20 cellular contexts compared by ENCODE assay signal in the genomic region with DNA sequence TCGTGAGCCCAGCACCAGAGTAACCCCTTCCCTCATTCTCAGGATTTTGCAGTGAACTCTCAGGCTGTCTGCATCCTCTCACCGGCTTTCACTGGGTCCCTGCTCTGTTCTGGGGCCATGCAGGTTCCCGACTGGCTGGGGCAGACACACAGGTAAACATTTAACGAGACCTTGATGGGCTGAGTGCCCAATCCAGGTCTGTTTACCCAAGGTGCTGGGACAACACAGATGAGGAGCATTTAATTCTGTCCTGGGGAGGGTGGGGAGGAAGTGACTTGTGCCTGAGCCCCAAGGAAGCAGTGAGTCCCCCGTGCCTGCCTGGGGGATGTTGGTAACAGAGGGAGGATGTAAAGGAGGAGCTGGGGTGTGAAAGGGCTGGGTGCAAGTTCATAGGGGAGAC. TPM values are rescaled to one million over a fixed set of nuclear protein-coding genes. Genes with fewer than 3 reads are reported as not detected.
DNase-seq lines count a peak whose midpoint lies in the region; ATAC-seq, FAIRE-seq and TF ChIP-seq lines count a peak whose summit lies in the region.
"Had no signal": no experiment of that assay in that cellular context is flagged by ENCODE, and none has a peak within 500 bp of the region (broad histone marks: within the 10 kb centered on the region; RNA-seq: fewer than 3 reads in every experiment).

No MANE protein-coding gene starts in this region.

- no peak for TF ChIP-seq CTCF in colonic mucosa (IDR thresholded peaks at IDR 0.05)

- H3K36me3 ChIP-seq in colonic mucosa (no peaks in the 10 kb centered on the region), small intestine (ENCODE audit: control insufficient read depth in 2 of 2, insufficient read depth in 2 of 2, low read length in 2 of 2) (no peaks in the 10 kb centered on the region)
- H3K36me3 ChIP-seq: tibial artery, WERI-Rb-1 had no signal

- intact Hi-C loops in colonic mucosa (cut with DNase I) = no loop called here

- WGBS in small intestine, 3 donors = 11 to 35% (median 21%) methylated on average over 5 of the region's 5 CpGs

- ATAC-seq in GM19452 (IDR thresholded peaks at IDR 0.05; ENCODE audit: unreplicated experiment) (no peak), HG02938 (IDR thresholded peaks at IDR 0.05; ENCODE audit: unreplicated experiment) (no peak)

- peaks cover 26% of the 10 kb centered on the region for H3K4me1 ChIP-seq in colonic mucosa
- peaks cover 0 to 2% of the 10 kb centered on the region in 2 donors for H3K4me1 ChIP-seq in small intestine (ENCODE audit: control insufficient read depth in 2 of 2, insufficient read depth in 1 of 2, low read depth in 1 of 2, low read length in 1 of 2)

- peaks cover 7% of the 10 kb centered on the region for H3K27me3 ChIP-seq in colonic mucosa
- no peaks in the 10 kb centered on the region for H3K27me3 ChIP-seq in small intestine (ENCODE audit: control insufficient read depth in 2 of 2, insufficient read depth in 2 of 2, low read length in 2 of 2)

- H3K27ac ChIP-seq in colonic mucosa (peak overlapping the region; percentile 55), small intestine (ENCODE audit: low read depth in 1 of 2, low read length in 1 of 2) (peak overlapping the region in 1 of 2 donors; percentile 14)
- H3K27ac ChIP-seq: tibial artery, WERI-Rb-1 had no signal

- no peaks in the 10 kb centered on the region for H3K9me3 ChIP-seq in colonic mucosa
- H3K9me3 ChIP-seq in small intestine (ENCODE audit: control insufficient read depth, low read depth) = no peaks in the 10 kb centered on the region
- H3K9me3 ChIP-seq: tibial artery had no signal

- no peak for FAIRE-seq in small intestine (lab: Jason Lieb, UNC)
- FAIRE-seq: frontal cortex had no signal

- H3K4me3 ChIP-seq in colonic mucosa (no peak overlapping the region), small intestine (ENCODE audit: low read depth in 1 of 2, low read length in 2 of 2) (no peak overlapping the region)
- H3K4me3 ChIP-seq: tibial artery had no signal

- peak overlapping the region in 1 of 2 donors; percentile 38 for H3K9ac ChIP-seq in colonic mucosa (ENCODE audit: low read depth in 2 of 2, low read length in 2 of 2)

- DNase-seq in NCI-H1417 (lab: John Stamatoyannopoulos, UW) (peak in 2 of 3 experiments; percentile 16 to 28), NCI-H1417 treated with DMSO at 0.1 percent for 48 hours (lab: John Stamatoyannopoulos, UW) (no peak), NCI-H2029 (lab: John Stamatoyannopoulos, UW) (peak; percentile 87), colonic mucosa (peak; percentile 91), small intestine (peak; percentile 76)
- DNase-seq in stimulated activated naive CD4-positive, alpha-beta T cell (lab: John Stamatoyannopoulos, UW) = no peak
- DNase-seq: 8988T; activated CD4-positive, alpha-beta memory T cell treated with anti-CD3 and anti-CD28 coated beads, Interleukin-2, amount 10 ng/mL, durations not matched to agents 7 days and 5 days; activated naive CD8-positive, alpha-beta T cell treated with anti-CD3 and anti-CD28 coated beads for 36 hours; activated T-cell treated with anti-CD3 and anti-CD28 coated beads, Interleukin-2, amount 50 U/mL, for 48 hours; CD4-positive, CD25-positive, alpha-beta regulatory T cell; naive B cell; NCI-H2171 treated with DMSO at 0.1 percent for 48 hours; SHP77; T-helper 1 cell; tibial artery; WERI-Rb-1 had no signal

RNA-seq across cellular contexts. Expression of a gene that starts 4.4 kb away (rescaled TPM):
- total RNA-seq in colonic mucosa = 10 to 100 TPM; 29.5 to 31.4 TPM
- 10 to 100 TPM; 14.7 to 26.2 (median 22.7) TPM for polyA plus RNA-seq in small intestine
- total RNA-seq: frontal cortex had no signal

RNA-seq across cellular contexts. Expression of a gene that starts 25.8 kb away (rescaled TPM):
- 1 to 10 TPM; 1.9 to 3.3 TPM for total RNA-seq in colonic mucosa
- 1 to 10 TPM; 1.1 to 4.2 (median 1.1) TPM for polyA plus RNA-seq in small intestine

RNA-seq across cellular contexts. Expression of a gene that starts 28.2 kb away (rescaled TPM):
- 10 to 100 TPM; 17.9 to 35.1 TPM for total RNA-seq in colonic mucosa
- polyA plus RNA-seq in small intestine = 10 to 100 TPM in 2 of 3 donors, 1 to 10 TPM in 1; 9.8 to 25.7 (median 11.6) TPM

RNA-seq across cellular contexts. Expression of a gene that starts 36.4 kb away (rescaled TPM):
- total RNA-seq in colonic mucosa = 100 to 1,000 TPM; 266 to 426 TPM
- 100 to 1,000 TPM; 222 to 375 (median 263) TPM for polyA plus RNA-seq in small intestine

Comparison
In these comparisons a context has a peak if more than half of its experiments do, and no peak if none do; other contexts are left out.
1. DNase-seq: peak in NCI-H1417 (2 of 3), NCI-H2029 (single experiment), colonic mucosa (single experiment) and small intestine (single experiment); none in NCI-H1417 treated with DMSO at 0.1 percent for 48 hours (single experiment) and stimulated activated naive CD4-positive, alpha-beta T cell (0 of 6).